19 cellular contexts compared by ENCODE assay signal in the genomic region with DNA sequence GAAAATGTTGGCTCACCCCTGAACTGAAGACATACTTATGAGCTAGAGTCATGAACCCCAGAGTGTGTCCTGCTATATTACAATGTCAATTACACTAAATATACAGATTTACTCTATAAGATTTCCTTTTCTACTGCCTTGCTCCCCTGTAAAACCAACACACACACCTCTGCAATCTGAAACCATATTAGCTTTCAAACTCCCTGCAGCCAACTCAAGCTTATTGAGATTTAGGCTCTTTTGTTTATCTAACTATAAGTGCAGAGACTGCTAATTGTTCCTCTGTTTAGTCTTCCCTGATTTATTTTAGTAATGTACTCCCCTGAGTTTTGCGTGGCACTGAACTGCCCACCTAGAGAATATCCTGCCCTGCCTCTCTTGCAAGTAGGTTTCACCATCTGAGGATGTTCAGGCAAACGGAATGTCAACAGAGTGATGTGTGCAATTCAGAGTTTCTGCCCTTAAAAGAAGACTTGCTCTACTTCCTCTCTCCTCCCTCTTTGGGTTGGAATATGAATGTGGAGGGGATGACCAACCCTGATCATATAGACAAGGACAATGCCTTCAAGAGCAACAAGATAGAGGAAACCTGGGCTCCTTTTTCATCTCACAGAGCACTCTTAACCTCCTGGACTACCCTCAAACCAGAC. TPM values are rescaled to one million over a fixed set of nuclear protein-coding genes. Genes with fewer than 3 reads are reported as not detected.
DNase-seq lines count a peak whose midpoint lies in the region; ATAC-seq and TF ChIP-seq lines count a peak whose summit lies in the region.
"Had no signal": no experiment of that assay in that cellular context is flagged by ENCODE, and none has a peak within 500 bp of the region (broad histone marks: within the 10 kb centered on the region; RNA-seq: fewer than 3 reads in every experiment).

No MANE protein-coding gene starts in this region.

- ATAC-seq in GM19351 (IDR thresholded peaks at IDR 0.05; ENCODE audit: unreplicated experiment) = peak; percentile 31
- ATAC-seq: activated T-cell treated with anti-CD3 and anti-CD28 coated beads, Interleukin-2, amount 50 U/mL, for 4 hours had no signal

- H3K4me1 ChIP-seq in HEK293 (ENCODE audit: control insufficient read depth, insufficient read depth, low read length) (no peaks in the 10 kb centered on the region), tibial nerve (no peaks in the 10 kb centered on the region)

- no peaks in the 10 kb centered on the region for H3K27me3 ChIP-seq in tibial nerve
- H3K27me3 ChIP-seq: ovary had no signal

- H3K36me3 ChIP-seq in HEK293 (ENCODE audit: control insufficient read depth in 2 of 2, insufficient read depth in 1 of 2, low read length in 2 of 2) (no peaks in the 10 kb centered on the region), tibial nerve (no peaks in the 10 kb centered on the region)
- H3K36me3 ChIP-seq: ovary had no signal

- H3K27ac ChIP-seq in HEK293 (ENCODE audit: extremely low read depth, low read depth, low read length) = no peak overlapping the region
- no peak overlapping the region for H3K27ac ChIP-seq in tibial nerve
- H3K27ac ChIP-seq: ovary had no signal

- TF ChIP-seq CTCF in HEK293 (tag by site-specific recombination; IDR thresholded peaks at IDR 0.05) (no peak), fibroblast of the aortic adventitia (IDR thresholded peaks at IDR 0.05; ENCODE audit: insufficient read depth, low read length) (no peak), tibial nerve (IDR thresholded peaks at IDR 0.05) (no peak)

- DNase-seq in MV-4-11 (lab: John Stamatoyannopoulos, UW) = peak; percentile 64
- DNase-seq in fibroblast of the aortic adventitia (ENCODE audit: low read depth) = peak; percentile 27
- DNase-seq in HuH-7 (ENCODE audit: low spot score) = no peak
- no peak for DNase-seq in tibial nerve (ENCODE audit: low spot score in 2 of 2)
- no peak for DNase-seq in stimulated activated CD4-positive, alpha-beta T cell treated with anti-CD3 and anti-CD28 coated beads, Interleukin-1b, Interleukin-23, amount 100 ng/mL, for 48 hours
- no peak for DNase-seq in AG20443 (ENCODE audit: low spot score)
- DNase-seq: activated CD4-positive, alpha-beta T cell treated with anti-CD3 and anti-CD28 coated beads, Interleukin-2, amount 10 ng/mL, durations not matched to agents 24 days and 14 days; activated T-cell treated with anti-CD3 and anti-CD28 coated beads, Interleukin-2, amount 50 U/mL, for 4 hours; anterior cingulate cortex; dermis blood vessel endothelial cell; H7; islet precursor cell; NCI-H187 treated with DMSO at 0.1 percent for 48 hours; ovary; stimulated activated CD4-positive, alpha-beta T cell treated with anti-CD3 and anti-CD28 coated beads, Interleukin-12 subunit alpha, Interleukin-12 subunit beta, amount 100 ng/mL, for 4 hours had no signal

- 68 to 75% methylated on average over 2 of the region's 2 CpGs for WGBS in tibial nerve, 2 donors

- POLR2A ChIA-PET in HEK293 (lab: Yijun Ruan, JAX) = no interaction called here

- TF ChIP-seq EP300 in tibial nerve (IDR thresholded peaks at IDR 0.05) = no peak

- H3K4me3 ChIP-seq in HEK293 (ENCODE audit: low read depth, low read length) (no peak overlapping the region), fibroblast of the aortic adventitia (ENCODE audit: low read depth, low read length) (no peak overlapping the region), tibial nerve (no peak overlapping the region)
- H3K4me3 ChIP-seq: ovary had no signal

- no peak for TF ChIP-seq POLR2A in tibial nerve (IDR thresholded peaks at IDR 0.05)

- H3K9me3 ChIP-seq in HEK293 (ENCODE audit: control insufficient read depth, insufficient read depth, low read depth, low read length) = no peaks in the 10 kb centered on the region
- no peaks in the 10 kb centered on the region for H3K9me3 ChIP-seq in tibial nerve
- H3K9me3 ChIP-seq: ovary had no signal

- CTCF ChIA-PET in HEK293 (lab: Yijun Ruan, JAX) = no interaction called here

TF ChIP-seq in HEK293, 187 proteins besides CTCF, POLR2A, EP300 and RAD21:
- TF ChIP-seq ZNF610 (tag by site-specific recombination; IDR thresholded peaks at IDR 0.05; ENCODE audit: borderline replicate concordance) (no peak), FEZF1 (tag by site-specific recombination; IDR thresholded peaks at IDR 0.05) (peak; percentile 33; the same call in 1 of the 2 replicates), PRDM4 (tag by site-specific recombination; IDR thresholded peaks at IDR 0.05) (no peak), WT1 (tag by site-specific recombination; IDR thresholded peaks at IDR 0.05) (peak; percentile 65), PRDM6 (tag by site-specific recombination; IDR thresholded peaks at IDR 0.05) (peak; percentile 55), GFI1B (tag by site-specific recombination; IDR thresholded peaks at IDR 0.05) (peak; percentile 58)
TF ChIP-seq in HEK293: peak in this region for 4.

RNA-seq across cellular contexts. Expression of gene FAM216B, which starts 22.3 kb away (rescaled TPM):
- 0.25 TPM in 1 of 2 replicates, not detected in the other for total RNA-seq in fibroblast of the aortic adventitia (ENCODE audit: low replicate concordance)
- total RNA-seq in tibial nerve = not detected
- total RNA-seq: activated CD4-positive, alpha-beta T cell treated with anti-CD3 and anti-CD28 coated beads, Interleukin-2, amount 10 ng/mL, durations not matched to agents 24 days and 14 days; activated T-cell treated with anti-CD3 and anti-CD28 coated beads, Interleukin-2, amount 50 U/mL, for 4 hours; dermis blood vessel endothelial cell; H7; mononuclear cell; OCI-LY7 had no signal

Comparison
In these comparisons a context has a peak if more than half of its experiments do, and no peak if none do; other contexts are left out.
1. DNase-seq: peak in MV-4-11 (single experiment) and fibroblast of the aortic adventitia (single experiment); none in HuH-7 (single experiment), tibial nerve (0 of 2), stimulated activated CD4-positive, alpha-beta T cell treated with anti-CD3 and anti-CD28 coated beads, Interleukin-1b, Interleukin-23, amount 100 ng/mL, for 48 hours (single experiment) and AG20443 (single experiment).